Comparison of ENCODE assay signal across 16 cellular contexts in genomic region chr12:131713349-131713748, GRCh38. TPM values are rescaled to one million over a fixed set of nuclear protein-coding genes. Genes with fewer than 3 reads are reported as not detected.
DNase-seq lines count a peak whose midpoint lies in the region; ATAC-seq, FAIRE-seq and TF ChIP-seq lines count a peak whose summit lies in the region.
"Had no signal": no experiment of that assay in that cellular context is flagged by ENCODE, and none has a peak within 500 bp of the region (broad histone marks: within the 10 kb centered on the region; RNA-seq: fewer than 3 reads in every experiment).

No MANE protein-coding gene starts in this region.

- peaks cover 31% of the 10 kb centered on the region for H3K4me1 Mint-ChIP-seq in CD8-positive, alpha-beta T cell (ENCODE audit: low read depth)
- H3K4me1 Mint-ChIP-seq in glutamatergic neuron (ENCODE audit: low read depth, unreplicated experiment), result peaks cover 9% of the 10 kb centered on the region
- H3K4me1 Mint-ChIP-seq in activated CD8-positive, alpha-beta memory T cell treated with anti-CD3 and anti-CD28 coated beads, Interleukin-2, amount 10 ng/mL, durations not matched to agents 7 days and 5 days, result peaks cover 24% of the 10 kb centered on the region

- peaks cover 32% of the 10 kb centered on the region for H3K79me2 ChIP-seq in SU-DHL-6 (ENCODE audit: insufficient read depth, low read length)

- intact Hi-C loops in CD8-positive, alpha-beta T cell (cut with DNase I, micrococcal nuclease), result loop anchor here (5.0 to 10.0 kb wide), 5 partner anchors 86 to 1151 kb away; no protein-coding TSS in a partner anchor
- intact Hi-C loops in colonic mucosa (cut with DNase I), result no loop called here

- peak overlapping the region; percentile 42 for H3K4me3 Mint-ChIP-seq in CD8-positive, alpha-beta T cell
- H3K4me3 Mint-ChIP-seq in glutamatergic neuron (ENCODE audit: unreplicated experiment), result peak overlapping the region; percentile 38
- H3K4me3 Mint-ChIP-seq in activated CD8-positive, alpha-beta memory T cell treated with anti-CD3 and anti-CD28 coated beads, Interleukin-2, amount 10 ng/mL, durations not matched to agents 7 days and 5 days, result no peak overlapping the region

- no peaks in the 10 kb centered on the region for H3F3A ChIP-seq in SU-DHL-6 (ENCODE audit: insufficient read depth)

- no peak for TF ChIP-seq CTCF in CD8-positive, alpha-beta T cell (IDR thresholded peaks at IDR 0.05)
- no peak for TF ChIP-seq CTCF in SU-DHL-6 (IDR thresholded peaks at IDR 0.05; ENCODE audit: insufficient read depth, low read length, poor library complexity, severe bottlenecking)
- no peak for TF ChIP-seq CTCF in glutamatergic neuron (IDR thresholded peaks at IDR 0.05; ENCODE audit: partially characterized antibody, unreplicated experiment)
- TF ChIP-seq CTCF in colonic mucosa (IDR thresholded peaks at IDR 0.05), result no peak

- no peaks in the 10 kb centered on the region for H3K27me3 Mint-ChIP-seq in CD8-positive, alpha-beta T cell (ENCODE audit: low read depth)
- H3K27me3 Mint-ChIP-seq in glutamatergic neuron (ENCODE audit: unreplicated experiment), result peaks cover 6% of the 10 kb centered on the region
- H3K27me3 Mint-ChIP-seq in activated CD8-positive, alpha-beta memory T cell treated with anti-CD3 and anti-CD28 coated beads, Interleukin-2, amount 10 ng/mL, durations not matched to agents 7 days and 5 days, result no peaks in the 10 kb centered on the region

- POLR2A ChIA-PET in CD8-positive, alpha-beta T cell (lab: Charles Lee), result no interaction called here

- H2AFZ ChIP-seq in SU-DHL-6 (ENCODE audit: low read depth, low read length, severe bottlenecking), result no peak overlapping the region

- no peak overlapping the region for H3K4me3 ChIP-seq in BLaER1
- no peak overlapping the region for H3K4me3 ChIP-seq in CD8-positive, alpha-beta T cell (ENCODE audit: low read depth, low read length)
- H3K4me3 ChIP-seq in SU-DHL-6 (ENCODE audit: insufficient read depth, low read length, poor library complexity, severe bottlenecking), result no peak overlapping the region
- H3K4me3 ChIP-seq in colonic mucosa, result no peak overlapping the region
- H3K4me3 ChIP-seq: adrenal gland had no signal

- no peaks in the 10 kb centered on the region for H3K9me2 ChIP-seq in SU-DHL-6 (replicated peaks; ENCODE audit: insufficient read depth, low read length)

- H3K36me3 Mint-ChIP-seq in CD8-positive, alpha-beta T cell, result peaks cover 56% of the 10 kb centered on the region
- H3K36me3 Mint-ChIP-seq in glutamatergic neuron (ENCODE audit: unreplicated experiment), result no peaks in the 10 kb centered on the region
- peaks cover 36% of the 10 kb centered on the region for H3K36me3 Mint-ChIP-seq in activated CD8-positive, alpha-beta memory T cell treated with anti-CD3 and anti-CD28 coated beads, Interleukin-2, amount 10 ng/mL, durations not matched to agents 7 days and 5 days

- H3K9me3 ChIP-seq in BLaER1 (no peaks in the 10 kb centered on the region), SU-DHL-6 (ENCODE audit: insufficient read depth, low read length) (no peaks in the 10 kb centered on the region), colonic mucosa (no peaks in the 10 kb centered on the region)
- H3K9me3 ChIP-seq in CD8-positive, alpha-beta T cell (ENCODE audit: low read length), result no peaks in the 10 kb centered on the region
- H3K9me3 ChIP-seq: adrenal gland had no signal

- no peaks in the 10 kb centered on the region for H3K9me3 Mint-ChIP-seq in CD8-positive, alpha-beta T cell
- peaks cover 13% of the 10 kb centered on the region for H3K9me3 Mint-ChIP-seq in glutamatergic neuron (ENCODE audit: unreplicated experiment)
- H3K9me3 Mint-ChIP-seq in activated CD8-positive, alpha-beta memory T cell treated with anti-CD3 and anti-CD28 coated beads, Interleukin-2, amount 10 ng/mL, durations not matched to agents 7 days and 5 days (ENCODE audit: low read depth), result peaks cover 3% of the 10 kb centered on the region

- no peak for ATAC-seq in CD8-positive, alpha-beta T cell
- no peak for ATAC-seq in activated CD8-positive, alpha-beta memory T cell treated with anti-CD3 and anti-CD28 coated beads, Interleukin-2, amount 10 ng/mL, durations not matched to agents 7 days and 5 days

- H3K27ac Mint-ChIP-seq in CD8-positive, alpha-beta T cell, result no peak overlapping the region
- H3K27ac Mint-ChIP-seq in glutamatergic neuron (ENCODE audit: unreplicated experiment), result no peak overlapping the region
- no peak overlapping the region for H3K27ac Mint-ChIP-seq in activated CD8-positive, alpha-beta memory T cell treated with anti-CD3 and anti-CD28 coated beads, Interleukin-2, amount 10 ng/mL, durations not matched to agents 7 days and 5 days
- H3K27ac Mint-ChIP-seq: T-helper 1 cell treated with Interleukin-12 subunit alpha and Interleukin-12 subunit beta and Interleukin-4 antibody, amounts not matched to agents 30 μg/mL and 1 μg/mL, for 36 hours had no signal

- DNase-seq in CD8-positive, alpha-beta T cell, result no peak
- DNase-seq in glutamatergic neuron (no peak), colonic mucosa (no peak), urothelium cell line (ENCODE audit: low spot score) (no peak), NCI-H526 treated with DMSO at 0.1 percent for 48 hours (lab: John Stamatoyannopoulos, UW) (no peak)
- no peak for DNase-seq in activated CD8-positive, alpha-beta memory T cell treated with anti-CD3 and anti-CD28 coated beads, Interleukin-2, amount 10 ng/mL, durations not matched to agents 7 days and 5 days
- DNase-seq: hippocampal formation; NCI-H1694 treated with DMSO at 0.1 percent for 48 hours; NCI-H510A treated with DMSO at 0.1 percent for 48 hours; stimulated activated naive CD4-positive, alpha-beta T cell treated with Interleukin-2 at 50 U/mL for 16 hours had no signal

- H3K36me3 ChIP-seq in BLaER1, result peaks cover 53% of the 10 kb centered on the region
- peaks cover 38% of the 10 kb centered on the region for H3K36me3 ChIP-seq in CD8-positive, alpha-beta T cell (ENCODE audit: insufficient read depth, low read length)
- H3K36me3 ChIP-seq in SU-DHL-6 (ENCODE audit: low read length), result peaks cover 26% of the 10 kb centered on the region
- H3K36me3 ChIP-seq in colonic mucosa, result no peaks in the 10 kb centered on the region

- H3K9ac ChIP-seq in BLaER1 (no peak overlapping the region), SU-DHL-6 (ENCODE audit: low read length) (no peak overlapping the region), colonic mucosa (ENCODE audit: low read depth in 2 of 2, low read length in 2 of 2) (no peak overlapping the region)
- H3K9ac ChIP-seq: KMS-11 had no signal

- H3K27me3 ChIP-seq in BLaER1, result no peaks in the 10 kb centered on the region
- no peaks in the 10 kb centered on the region for H3K27me3 ChIP-seq in CD8-positive, alpha-beta T cell (ENCODE audit: insufficient read depth, low read length)
- H3K27me3 ChIP-seq in SU-DHL-6 (ENCODE audit: low read length), result no peaks in the 10 kb centered on the region
- no peaks in the 10 kb centered on the region for H3K27me3 ChIP-seq in colonic mucosa
- H3K27me3 ChIP-seq: adrenal gland had no signal

- H3K27ac ChIP-seq in BLaER1 (no peak overlapping the region), SU-DHL-6 (ENCODE audit: low read depth, low read length) (no peak overlapping the region), colonic mucosa (no peak overlapping the region)
- H3K27ac ChIP-seq in CD8-positive, alpha-beta T cell (ENCODE audit: low read depth, low read length), result no peak overlapping the region
- H3K27ac ChIP-seq: adrenal gland, C4-2B, KMS-11 had no signal

- FAIRE-seq in urothelium cell line (lab: Jason Lieb, UNC), result no peak

- CTCF ChIA-PET in CD8-positive, alpha-beta T cell (lab: Charles Lee), result interaction anchor here (0.9 kb wide), 1 partner anchor 9 kb away, joined by 3 read pairs; no protein-coding TSS in a partner anchor
- CTCF ChIA-PET in activated CD8-positive, alpha-beta memory T cell treated with anti-CD3 and anti-CD28 coated beads, Interleukin-2, amount 10 ng/mL, durations not matched to agents 7 days and 5 days (lab: Charles Lee), result no interaction called here

- H3K4me1 ChIP-seq in BLaER1, result peaks cover 25% of the 10 kb centered on the region
- H3K4me1 ChIP-seq in CD8-positive, alpha-beta T cell (ENCODE audit: insufficient read depth, low read length), result peaks cover 20% of the 10 kb centered on the region
- H3K4me1 ChIP-seq in colonic mucosa, result peaks cover 6% of the 10 kb centered on the region

- H3K4me2 ChIP-seq in BLaER1 (peak overlapping the region; percentile 95), SU-DHL-6 (ENCODE audit: low read depth, low read length, poor library complexity, severe bottlenecking) (peak overlapping the region; percentile 85)

- H4K20me1 ChIP-seq in BLaER1, result peaks cover 33% of the 10 kb centered on the region
- no peaks in the 10 kb centered on the region; the same call in 1 of the 2 replicates for H4K20me1 ChIP-seq in SU-DHL-6 (ENCODE audit: low read depth, low read length)

RNA-seq across cellular contexts. Expression of gene SFSWAP, which starts 2.5 kb away (rescaled TPM):
- total RNA-seq in CD8-positive, alpha-beta T cell, result 10 to 100 TPM; 83.8 to 94.0 TPM
- total RNA-seq in glutamatergic neuron (ENCODE audit: unreplicated experiment) (81.2 TPM), colonic mucosa (10 to 100 TPM; 28.2 to 35.6 TPM)
- total RNA-seq in activated CD8-positive, alpha-beta memory T cell treated with anti-CD3 and anti-CD28 coated beads, Interleukin-2, amount 10 ng/mL, durations not matched to agents 7 days and 5 days, result 10 to 100 TPM; 54.9 to 55.9 TPM
